Comparison of ENCODE assay signal across 1 cellular context in the genomic region with DNA sequence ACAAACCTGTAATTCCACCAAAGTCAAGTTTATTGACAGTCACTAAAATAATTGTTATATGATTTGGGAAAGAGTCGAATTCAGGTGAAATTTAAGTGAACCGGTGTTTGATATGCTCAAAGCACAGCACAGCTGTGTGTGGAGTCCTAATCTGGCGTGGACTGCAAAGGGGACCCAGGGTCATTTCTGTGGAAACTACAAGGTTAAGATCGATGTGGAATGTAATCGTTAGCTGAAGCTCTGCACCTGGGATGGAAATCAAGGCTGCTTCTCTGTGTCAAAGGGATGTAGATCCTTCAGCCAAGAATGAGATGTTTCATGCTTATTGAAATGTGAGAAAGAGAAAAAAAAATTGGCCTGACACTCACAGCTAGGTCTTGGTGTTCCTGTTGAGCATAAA.
TF ChIP-seq lines count a peak whose summit lies in the region.

No MANE protein-coding gene starts in this region.

TF ChIP-seq in GM23338, 12 proteins besides CTCF, POLR2A, EP300 and RAD21 (continued from another document):
- TF ChIP-seq, protein P1, sequence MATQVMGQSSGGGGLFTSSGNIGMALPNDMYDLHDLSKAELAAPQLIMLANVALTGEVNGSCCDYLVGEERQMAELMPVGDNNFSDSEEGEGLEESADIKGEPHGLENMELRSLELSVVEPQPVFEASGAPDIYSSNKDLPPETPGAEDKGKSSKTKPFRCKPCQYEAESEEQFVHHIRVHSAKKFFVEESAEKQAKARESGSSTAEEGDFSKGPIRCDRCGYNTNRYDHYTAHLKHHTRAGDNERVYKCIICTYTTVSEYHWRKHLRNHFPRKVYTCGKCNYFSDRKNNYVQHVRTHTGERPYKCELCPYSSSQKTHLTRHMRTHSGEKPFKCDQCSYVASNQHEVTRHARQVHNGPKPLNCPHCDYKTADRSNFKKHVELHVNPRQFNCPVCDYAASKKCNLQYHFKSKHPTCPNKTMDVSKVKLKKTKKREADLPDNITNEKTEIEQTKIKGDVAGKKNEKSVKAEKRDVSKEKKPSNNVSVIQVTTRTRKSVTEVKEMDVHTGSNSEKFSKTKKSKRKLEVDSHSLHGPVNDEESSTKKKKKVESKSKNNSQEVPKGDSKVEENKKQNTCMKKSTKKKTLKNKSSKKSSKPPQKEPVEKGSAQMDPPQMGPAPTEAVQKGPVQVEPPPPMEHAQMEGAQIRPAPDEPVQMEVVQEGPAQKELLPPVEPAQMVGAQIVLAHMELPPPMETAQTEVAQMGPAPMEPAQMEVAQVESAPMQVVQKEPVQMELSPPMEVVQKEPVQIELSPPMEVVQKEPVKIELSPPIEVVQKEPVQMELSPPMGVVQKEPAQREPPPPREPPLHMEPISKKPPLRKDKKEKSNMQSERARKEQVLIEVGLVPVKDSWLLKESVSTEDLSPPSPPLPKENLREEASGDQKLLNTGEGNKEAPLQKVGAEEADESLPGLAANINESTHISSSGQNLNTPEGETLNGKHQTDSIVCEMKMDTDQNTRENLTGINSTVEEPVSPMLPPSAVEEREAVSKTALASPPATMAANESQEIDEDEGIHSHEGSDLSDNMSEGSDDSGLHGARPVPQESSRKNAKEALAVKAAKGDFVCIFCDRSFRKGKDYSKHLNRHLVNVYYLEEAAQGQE (IDR thresholded peaks at IDR 0.05; ENCODE audit: unreplicated experiment) = no peak
- TF ChIP-seq EZH2 (IDR thresholded peaks at IDR 0.05; ENCODE audit: low read depth, unreplicated experiment) = no peak
